In genomic region chr10:102150970-102151773, GRCh38 we compare ENCODE assay signal across 8 cellular contexts. TPM values are rescaled to one million over a fixed set of nuclear protein-coding genes. Genes with fewer than 3 reads are reported as not detected.
A peak's percentile ranks its signal among the peaks of the same experiment; 100 is the strongest.
DNase-seq lines count a peak whose midpoint lies in the region; ATAC-seq and TF ChIP-seq lines count a peak whose summit lies in the region.

No MANE protein-coding gene starts in this region.

- peaks cover 24 to 27% of the 10 kb centered on the region in 2 donors for H3K4me1 Mint-ChIP-seq in effector memory CD8-positive, alpha-beta T cell (ENCODE audit: low read depth in 2 of 2)

- peak overlapping the region; percentile 54; the same call in 1 of the 2 replicates for H2AFZ ChIP-seq in OCI-LY7 (ENCODE audit: low read length)
- peak overlapping the region; percentile 38 for H2AFZ ChIP-seq in neuron (ENCODE audit: low read depth, low read length)

- peaks cover 9% of the 10 kb centered on the region; the same call in 1 of the 2 replicates for H4K20me1 ChIP-seq in OCI-LY7 (ENCODE audit: insufficient read depth, low read length)

- ATAC-seq in effector memory CD8-positive, alpha-beta T cell (replicated peaks): no peak

- peak overlapping the region; percentile 79 for H3K27ac ChIP-seq in OCI-LY7 (ENCODE audit: low read depth, low read length, poor library complexity, severe bottlenecking)

- H3K9me3 ChIP-seq in OCI-LY7 (ENCODE audit: low read length) (no peaks in the 10 kb centered on the region), neuron (ENCODE audit: low read length) (no peaks in the 10 kb centered on the region)

- peak overlapping the region; percentile 94 for H3K4me3 Mint-ChIP-seq in effector memory CD8-positive, alpha-beta T cell

- DNase-seq in Daoy (ENCODE audit: low read depth) (peak; percentile 53), OCI-LY7 (ENCODE audit: low spot score) (no peak), anterior cingulate cortex (lab: John Stamatoyannopoulos, UW) (no peak), hippocampal formation (lab: John Stamatoyannopoulos, UW) (no peak), superior temporal gyrus (ENCODE audit: extremely low spot score) (no peak), amniotic stem cell (lab: John Stamatoyannopoulos, UW) (no peak)
- no peak for DNase-seq in effector memory CD8-positive, alpha-beta T cell

- POLR2A ChIA-PET in OCI-LY7 (lab: Charles Lee): interaction anchor here (1.1 to 3.5 kb wide), 2 partner anchors 15 to 20 kb away, joined by 3 to 18 read pairs; no protein-coding TSS in a partner anchor

- peaks cover 46% of the 10 kb centered on the region for H3K79me2 ChIP-seq in OCI-LY7 (ENCODE audit: insufficient read depth, low read depth, low read length)

- H3K4me1 ChIP-seq in OCI-LY7 (ENCODE audit: insufficient read depth, low read length, poor library complexity, severe bottlenecking) (peaks cover 36% of the 10 kb centered on the region), neuron (ENCODE audit: insufficient read depth, low read length) (peaks cover 14% of the 10 kb centered on the region)

- peak overlapping the region; percentile 60 for H3K4me2 ChIP-seq in OCI-LY7 (ENCODE audit: low read length)

- peak overlapping the region; percentile 96 for H3K27ac Mint-ChIP-seq in effector memory CD8-positive, alpha-beta T cell

- intact Hi-C loops in OCI-LY7 (cut with micrococcal nuclease; ENCODE audit: unreplicated experiment): no loop called here

- H3K4me3 ChIP-seq in OCI-LY7 (ENCODE audit: low read depth, low read length, poor library complexity, severe bottlenecking) (peak overlapping the region; percentile 52), neuron (ENCODE audit: low read length) (peak overlapping the region; percentile 92)

- no peaks in the 10 kb centered on the region for H3K27me3 ChIP-seq in neuron (ENCODE audit: insufficient read depth, low read length)

- peaks cover 95% of the 10 kb centered on the region for H3K36me3 ChIP-seq in OCI-LY7 (ENCODE audit: insufficient read depth, low read length)
- H3K36me3 ChIP-seq in neuron (ENCODE audit: insufficient read depth, low read length): peaks cover 44% of the 10 kb centered on the region

- CTCF ChIA-PET in OCI-LY7 (lab: Charles Lee; ENCODE audit: unreplicated experiment): interaction anchor here (1.2 kb wide), 1 partner anchor 13 kb away, joined by 4 read pairs; no protein-coding TSS in a partner anchor

- H3K9me3 Mint-ChIP-seq in effector memory CD8-positive, alpha-beta T cell: no peaks in the 10 kb centered on the region

- TSS peak; percentile 100 for BruUV-seq in OCI-LY7 (replicated peaks; lab: Mats Ljungman, UMichigan)

- TF ChIP-seq CTCF in OCI-LY7 (conservative IDR thresholded peaks at IDR 0.05; ENCODE audit: low read length): no peak

- no peaks in the 10 kb centered on the region for H3K27me3 Mint-ChIP-seq in effector memory CD8-positive, alpha-beta T cell

- H3K36me3 Mint-ChIP-seq in effector memory CD8-positive, alpha-beta T cell (ENCODE audit: insufficient read depth): peaks cover 50% of the 10 kb centered on the region

- no peaks in the 10 kb centered on the region for H3K9me2 ChIP-seq in OCI-LY7 (ENCODE audit: insufficient read depth, low read length)

RNA-seq across cellular contexts. Expression of gene NOLC1, which starts 1.0 kb away (rescaled TPM):
- 70.1 and 105 TPM in 2 replicates for total RNA-seq in Daoy (2014; rRNA removed; shearing (Covaris generic))
- 93.5 and 120 TPM in 2 replicates for total RNA-seq in OCI-LY7 (2014; rRNA removed; shearing (Covaris generic))
- 131 and 152 TPM in 2 replicates for total RNA-seq in OCI-LY7 (2022)

RNA-seq across cellular contexts. Expression of gene PPRC1, which starts 18.3 kb away (rescaled TPM):
- 10.8 and 17.0 TPM in 2 replicates for total RNA-seq in Daoy (2014; rRNA removed; shearing (Covaris generic))
- total RNA-seq in OCI-LY7 (2014; rRNA removed; shearing (Covaris generic)): 29.8 and 47.1 TPM in 2 replicates
- total RNA-seq in OCI-LY7 (2022): 70.0 and 77.2 TPM in 2 replicates

RNA-seq across cellular contexts. Expression of gene LDB1, which starts 31.0 kb away (rescaled TPM):
- total RNA-seq in Daoy (2014; rRNA removed; shearing (Covaris generic)): 18.9 and 20.6 TPM in 2 replicates
- total RNA-seq in OCI-LY7 (2014; rRNA removed; shearing (Covaris generic)): 50.8 and 58.6 TPM in 2 replicates
- 60.9 and 64.8 TPM in 2 replicates for total RNA-seq in OCI-LY7 (2022)
